Comparison of ENCODE assay signal across 27 cellular contexts in genomic region chr19:8573316-8573715, GRCh38. TPM values are rescaled to one million over a fixed set of nuclear protein-coding genes. Genes with fewer than 3 reads are reported as not detected.
DNase-seq lines count a peak whose midpoint lies in the region; ATAC-seq and TF ChIP-seq lines count a peak whose summit lies in the region.
"Had no signal": no experiment of that assay in that cellular context is flagged by ENCODE, and none has a peak within 500 bp of the region (broad histone marks: within the 10 kb centered on the region; RNA-seq: fewer than 3 reads in every experiment).

No MANE protein-coding gene starts in this region.

- no peak overlapping the region for H2BK120ac ChIP-seq in mesendoderm (ENCODE audit: low read depth, low read length)

- H3K9me3 ChIP-seq in T-helper 17 cell (ENCODE audit: control insufficient read depth, low read length, poor library complexity, severe bottlenecking) (no peaks in the 10 kb centered on the region), uterus (no peaks in the 10 kb centered on the region)
- no peaks in the 10 kb centered on the region for H3K9me3 ChIP-seq in effector memory CD4-positive, alpha-beta T cell (ENCODE audit: control insufficient read depth, low read length)
- H3K9me3 ChIP-seq: thoracic aorta had no signal

- no peak for TF ChIP-seq CTCF in uterus (IDR thresholded peaks at IDR 0.05)

- H3K27me3 ChIP-seq in effector memory CD4-positive, alpha-beta T cell (replicated peaks; ENCODE audit: control insufficient read depth, insufficient read depth, low read length, poor library complexity, severe bottlenecking) = no peaks in the 10 kb centered on the region
- H3K27me3 ChIP-seq in mesendoderm (ENCODE audit: insufficient read depth, low read length, poor library complexity) (no peaks in the 10 kb centered on the region), uterus (no peaks in the 10 kb centered on the region)

- no peak overlapping the region for H4K5ac ChIP-seq in mesendoderm (ENCODE audit: low read length)

- peaks cover 74% of the 10 kb centered on the region for H3K4me1 ChIP-seq in effector memory CD4-positive, alpha-beta T cell (ENCODE audit: control insufficient read depth, insufficient read depth, low read length, poor library complexity, severe bottlenecking)
- H3K4me1 ChIP-seq in mesendoderm (ENCODE audit: control insufficient read depth, low read depth, low read length) (peaks cover 4% of the 10 kb centered on the region), uterus (no peaks in the 10 kb centered on the region)

- no peak for ATAC-seq in stimulated activated naive CD8-positive, alpha-beta T cell treated with anti-CD3 and anti-CD28 coated beads, Interleukin-15, Interleukin-2, amounts not matched to agents 100 U/mL and 50 U/mL, for 24 hours
- ATAC-seq in T-helper 17 cell = no peak
- ATAC-seq: GM12878 had no signal

- H3K18ac ChIP-seq in mesendoderm (ENCODE audit: low read length) = no peak overlapping the region

- peak overlapping the region; percentile 47 for H3K27ac ChIP-seq in effector memory CD4-positive, alpha-beta T cell (ENCODE audit: insufficient read depth, low read length, poor library complexity, severe bottlenecking)
- H3K27ac ChIP-seq in mesendoderm (ENCODE audit: low read depth, low read length) (no peak overlapping the region), uterus (no peak overlapping the region)
- H3K27ac ChIP-seq: KMS-11, thoracic aorta had no signal

- no peaks in the 10 kb centered on the region for H3K36me3 ChIP-seq in effector memory CD4-positive, alpha-beta T cell (ENCODE audit: control insufficient read depth, insufficient read depth, low read length)
- H3K36me3 ChIP-seq in mesendoderm (ENCODE audit: control insufficient read depth, insufficient read depth, low read length) = no peaks in the 10 kb centered on the region
- H3K36me3 ChIP-seq in uterus = no peaks in the 10 kb centered on the region
- H3K36me3 ChIP-seq: thoracic aorta had no signal

- H3K36me3 Mint-ChIP-seq in stimulated activated naive CD8-positive, alpha-beta T cell treated with anti-CD3 and anti-CD28 coated beads, Interleukin-15, Interleukin-2, amounts not matched to agents 100 ng/mL and 50 ng/mL, for 24 hours (ENCODE audit: low read depth) = no peaks in the 10 kb centered on the region
- H3K36me3 Mint-ChIP-seq in T-helper 17 cell (ENCODE audit: low read depth) = peaks cover 11% of the 10 kb centered on the region

- peak overlapping the region; percentile 76 for H3K27ac Mint-ChIP-seq in stimulated activated naive CD8-positive, alpha-beta T cell treated with anti-CD3 and anti-CD28 coated beads, Interleukin-15, Interleukin-2, amounts not matched to agents 100 ng/mL and 50 ng/mL, for 24 hours
- H3K27ac Mint-ChIP-seq in T-helper 17 cell = peak overlapping the region; percentile 97
- H3K27ac Mint-ChIP-seq: activated B cell treated with CpG ODN at 0.5 μM for 24 hours had no signal

- no peaks in the 10 kb centered on the region for H3K79me2 ChIP-seq in mesendoderm (ENCODE audit: control insufficient read depth, insufficient read depth, low read length)

- H3K23ac ChIP-seq in mesendoderm (ENCODE audit: low read length) = no peak overlapping the region

- no peaks in the 10 kb centered on the region for H3K27me3 Mint-ChIP-seq in stimulated activated naive CD8-positive, alpha-beta T cell treated with anti-CD3 and anti-CD28 coated beads, Interleukin-15, Interleukin-2, amounts not matched to agents 100 ng/mL and 50 ng/mL, for 24 hours
- H3K27me3 Mint-ChIP-seq in T-helper 17 cell = no peaks in the 10 kb centered on the region
- H3K27me3 Mint-ChIP-seq: activated B cell treated with CpG ODN at 0.5 μM for 24 hours had no signal

- H3K56ac ChIP-seq in mesendoderm (ENCODE audit: low read length) = no peak overlapping the region

- no peak for TF ChIP-seq POLR2A in uterus (IDR thresholded peaks at IDR 0.05)

- no peak overlapping the region for H2AK5ac ChIP-seq in mesendoderm (ENCODE audit: low read length)

- H3K9me3 Mint-ChIP-seq in stimulated activated naive CD8-positive, alpha-beta T cell treated with anti-CD3 and anti-CD28 coated beads, Interleukin-15, Interleukin-2, amounts not matched to agents 100 ng/mL and 50 ng/mL, for 24 hours = no peaks in the 10 kb centered on the region
- H3K9me3 Mint-ChIP-seq: activated B cell treated with CpG ODN at 0.5 μM for 24 hours had no signal

- intact Hi-C loops in uterus (cut with DNase I; ENCODE audit: low total_unique reads) = no loop called here

- H2BK5ac ChIP-seq in mesendoderm (ENCODE audit: low read length) = no peak overlapping the region

- no peaks in the 10 kb centered on the region for H3K79me1 ChIP-seq in mesendoderm (ENCODE audit: low read length)

- H4K8ac ChIP-seq in mesendoderm (ENCODE audit: low read depth, low read length) = no peak overlapping the region

- peaks cover 83% of the 10 kb centered on the region for H3K4me1 Mint-ChIP-seq in stimulated activated naive CD8-positive, alpha-beta T cell treated with anti-CD3 and anti-CD28 coated beads, Interleukin-15, Interleukin-2, amounts not matched to agents 100 ng/mL and 50 ng/mL, for 24 hours (ENCODE audit: low read depth)
- H3K4me1 Mint-ChIP-seq in T-helper 17 cell = peaks cover 62% of the 10 kb centered on the region

- H3K4me3 Mint-ChIP-seq in stimulated activated naive CD8-positive, alpha-beta T cell treated with anti-CD3 and anti-CD28 coated beads, Interleukin-15, Interleukin-2, amounts not matched to agents 100 ng/mL and 50 ng/mL, for 24 hours = peak overlapping the region; percentile 36
- peak overlapping the region; percentile 99 for H3K4me3 Mint-ChIP-seq in T-helper 17 cell
- H3K4me3 Mint-ChIP-seq: activated B cell treated with CpG ODN at 0.5 μM for 24 hours, nephron progenitor cell had no signal

- H3K4me2 ChIP-seq in mesendoderm (ENCODE audit: low read length) = no peak overlapping the region
- H3K4me2 ChIP-seq: KMS-11 had no signal

- H3K4ac ChIP-seq in mesendoderm (ENCODE audit: low read depth, low read length) = no peak overlapping the region

- no peak overlapping the region for H3K9ac ChIP-seq in mesendoderm (ENCODE audit: low read length)
- H3K9ac ChIP-seq: KMS-11 had no signal

- WGBS in mesendoderm (ENCODE audit: extremely low coverage, insufficient coverage, low lambda C conversion rate) = no CpG with 5 or more reads among the region's 7 CpGs

- no peak for DNase-seq in stimulated activated naive CD8-positive, alpha-beta T cell treated with anti-CD3 and anti-CD28 coated beads, Interleukin-15, Interleukin-2, amounts not matched to agents 100 U/mL and 50 U/mL, for 24 hours
- DNase-seq in T-helper 17 cell (no peak), mesendoderm (no peak), GOT3 (lab: John Stamatoyannopoulos, UW) (no peak), uterus (no peak)
- no peak for DNase-seq in effector memory CD4-positive, alpha-beta T cell
- DNase-seq: activated B cell treated with CpG ODN at 0.5 μM for 24 hours; AML-193; anterior cingulate cortex; cerebellar nuclear complex; DMS 273 treated with DMSO at 0.1 percent for 48 hours; effector CD8-positive, alpha-beta T cell; GF-D8; head of caudate nucleus; NCI-H1105; NCI-H526; nephron progenitor cell; SHP77 treated with DMSO at 0.1 percent for 48 hours; stimulated activated CD4-positive, alpha-beta T cell treated with anti-CD3 and anti-CD28 coated beads, Interleukin-4, amount 100 ng/mL, for 4 hours had no signal

- no peak overlapping the region for H2BK15ac ChIP-seq in mesendoderm (replicated peaks; ENCODE audit: low read depth)

- no peak overlapping the region for H3K4me3 ChIP-seq in effector memory CD4-positive, alpha-beta T cell (ENCODE audit: insufficient read depth, low read depth, low read length, poor library complexity, severe bottlenecking)
- no peak overlapping the region for H3K4me3 ChIP-seq in mesendoderm (ENCODE audit: low read length)
- no peak overlapping the region for H3K4me3 ChIP-seq in uterus
- H3K4me3 ChIP-seq: lung, thoracic aorta had no signal

RNA-seq across cellular contexts. Expression of gene MYO1F, which starts 3.9 kb away (rescaled TPM):
- total RNA-seq in T-helper 17 cell (100 to 1,000 TPM; 270 to 305 TPM), uterus (10 to 100 TPM in 1 of 4 donors, 1 to 10 TPM in 3; 4.1 to 45.9 (median 7.5) TPM)
- 6.0 TPM for polyA plus RNA-seq in mesendoderm (2013, experiment 1 of 2)
- 5.7 TPM for polyA plus RNA-seq in mesendoderm (2013, experiment 2 of 2)

RNA-seq across cellular contexts. Expression of gene ADAMTS10, which starts 37.2 kb away (rescaled TPM):
- total RNA-seq in T-helper 17 cell = 10 to 100 TPM; 24.0 to 33.1 TPM
- polyA plus RNA-seq in mesendoderm (2013, experiment 1 of 2) = 7.5 TPM
- polyA plus RNA-seq in mesendoderm (2013, experiment 2 of 2) = 8.5 TPM
- 10 to 100 TPM; 13.2 to 70.4 (median 52.7) TPM for total RNA-seq in uterus

RNA-seq across cellular contexts. Expression of gene NFILZ, which starts 57.1 kb away (rescaled TPM):
- total RNA-seq in T-helper 17 cell (not detected), uterus (not detected)
- polyA plus RNA-seq in mesendoderm (2013, experiment 1 of 2) = not detected
- polyA plus RNA-seq in mesendoderm (2013, experiment 2 of 2) = not detected
- total RNA-seq: activated B cell treated with CpG ODN at 0.5 μM for 24 hours, fibroblast of lung, GM12878, lung, posterior vena cava, skeletal muscle tissue, thoracic aorta had no signal
- polyA plus RNA-seq: fibroblast of lung, GM12878, lung had no signal

RNA-seq across cellular contexts. Expression of gene ZNF414, which starts 59.3 kb away (rescaled TPM):
- total RNA-seq in T-helper 17 cell = 10 to 100 TPM; 45.1 to 46.2 TPM
- polyA plus RNA-seq in mesendoderm (2013, experiment 1 of 2) = 25.9 TPM
- 24.4 TPM for polyA plus RNA-seq in mesendoderm (2013, experiment 2 of 2)
- total RNA-seq in uterus = 100 to 1,000 TPM in 1 of 4 donors, 10 to 100 TPM in 3; 11.6 to 275 (median 24.4) TPM

Comparison
In these comparisons a context has a peak if more than half of its experiments do, and no peak if none do; other contexts are left out.
1. RNA of gene MYO1F, which starts 3.9 kb away (total RNA-seq): 270 to 305 TPM in T-helper 17 cell; 4.1 to 45.9 TPM in uterus; every median in the first group is over 4 times any median in the second.